Comparison of ENCODE assay signal across 11 cellular contexts in the genomic region with DNA sequence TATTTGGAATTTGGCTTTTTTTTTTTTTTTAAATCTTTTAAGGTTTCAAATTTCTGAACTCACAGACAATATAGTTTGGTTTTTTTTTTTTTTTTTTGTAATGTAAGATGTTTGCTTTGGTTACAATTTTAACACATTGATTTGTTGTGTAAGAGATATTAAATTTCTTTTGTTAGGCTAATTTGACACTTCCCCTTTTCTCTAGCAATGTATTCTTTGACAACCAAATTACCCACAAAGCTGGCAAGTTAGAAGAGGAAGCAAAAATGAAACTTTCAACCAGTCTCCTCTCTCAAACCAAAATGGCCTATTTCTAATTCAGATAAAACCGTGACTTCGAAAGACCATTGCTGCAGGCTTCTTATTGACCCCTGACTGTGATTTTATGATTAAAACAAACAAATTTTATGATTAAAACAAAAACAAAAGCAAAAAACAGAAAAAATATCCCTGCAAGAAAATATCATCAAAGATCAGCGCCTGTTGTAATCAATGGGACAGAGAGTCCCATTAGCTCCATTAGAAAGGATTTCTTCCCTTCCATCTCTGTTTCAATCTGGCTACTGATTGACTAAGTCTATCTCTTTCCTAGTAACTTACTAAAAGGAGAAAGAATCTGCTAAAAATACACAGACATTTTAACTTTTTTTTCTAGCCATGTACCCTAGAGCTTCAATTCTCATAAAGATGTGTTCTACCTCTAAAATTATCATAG.
DNase-seq lines count a peak whose midpoint lies in the region; ATAC-seq and TF ChIP-seq lines count a peak whose summit lies in the region.
"Had no signal": no experiment of that assay in that cellular context is flagged by ENCODE, and none has a peak within 500 bp of the region (broad histone marks: within the 10 kb centered on the region; RNA-seq: fewer than 3 reads in every experiment).

No MANE protein-coding gene starts in this region.

- no peaks in the 10 kb centered on the region for H3K9me3 ChIP-seq in sigmoid colon
- H3K9me3 ChIP-seq: BLaER1 had no signal

- no peak for TF ChIP-seq CTCF in GM10266 (IDR thresholded peaks at IDR 0.05; ENCODE audit: control insufficient read depth, insufficient read depth, low read depth, missing control alignments)
- TF ChIP-seq CTCF in sigmoid colon (IDR thresholded peaks at IDR 0.05): no peak

- no peak for TF ChIP-seq EP300 in sigmoid colon (IDR thresholded peaks at IDR 0.05)

- H3K27me3 ChIP-seq in sigmoid colon: no peaks in the 10 kb centered on the region
- H3K27me3 ChIP-seq: BLaER1 had no signal

- no peaks in the 10 kb centered on the region for H3K4me1 ChIP-seq in sigmoid colon

- 73 to 90% methylated on average over 3 of the region's 3 CpGs for WGBS in sigmoid colon, 2 donors

- intact Hi-C loops in sigmoid colon (cut with DNase I): no loop called here

- H3K4me3 ChIP-seq in sigmoid colon: no peak overlapping the region
- H3K4me3 ChIP-seq: BLaER1 had no signal

- H3K36me3 ChIP-seq in sigmoid colon: no peaks in the 10 kb centered on the region
- H3K36me3 ChIP-seq: BLaER1 had no signal

- no peak overlapping the region for H3K27ac ChIP-seq in sigmoid colon
- H3K27ac ChIP-seq: BLaER1 had no signal

- DNase-seq in GM10266 (ENCODE audit: extremely low spot score) (peak; percentile 7), SKM-1 treated with dmso at 0.1 percent for 144 hours (lab: John Stamatoyannopoulos, UW; ENCODE audit: unreplicated experiment) (peak; percentile 89), NCI-H1436 (lab: John Stamatoyannopoulos, UW) (no peak), sigmoid colon (no peak)
- DNase-seq in activated CD8-positive, alpha-beta memory T cell treated with anti-CD3 and anti-CD28 coated beads for 24 hours: no peak
- DNase-seq: activated naive CD4-positive, alpha-beta T cell treated with Interleukin-2 at 50 U/mL for 16 hours had no signal

- TF ChIP-seq POLR2A in sigmoid colon (IDR thresholded peaks at IDR 0.05): no peak

- ATAC-seq in GM21381 (IDR thresholded peaks at IDR 0.05; ENCODE audit: unreplicated experiment): peak; percentile 96
- ATAC-seq in HG03175 (IDR thresholded peaks at IDR 0.05; ENCODE audit: unreplicated experiment): peak; percentile 98
- ATAC-seq in esophagus mucosa: no peak
- ATAC-seq: Right ventricle myocardium inferior had no signal

Comparison
In these comparisons a context has a peak if more than half of its experiments do, and no peak if none do; other contexts are left out.
1. DNase-seq: peak in GM10266 (single experiment) and SKM-1 treated with dmso at 0.1 percent for 144 hours (single experiment); none in NCI-H1436 (single experiment), activated CD8-positive, alpha-beta memory T cell treated with anti-CD3 and anti-CD28 coated beads for 24 hours (single experiment) and sigmoid colon (single experiment).